ENCODE assay signal across 36 cellular contexts in genomic region chr11:3184732-3185347, GRCh38. TPM values are rescaled to one million over a fixed set of nuclear protein-coding genes. Genes with fewer than 3 reads are reported as not detected.
"Had no signal": no experiment of that assay in that cellular context is flagged by ENCODE, and none has a peak within 500 bp of the region (broad histone marks: within the 10 kb centered on the region; RNA-seq: fewer than 3 reads in every experiment).

No MANE protein-coding gene starts in this region.

- H3K4me1 ChIP-seq: heart right ventricle, left lung, lower lobe of right lung, psoas muscle, sigmoid colon, testis, tibial artery, uterus had no signal

- H3K36me3 ChIP-seq: heart right ventricle, left lung, lower lobe of right lung, ovary, sigmoid colon, tibial artery, uterus had no signal

- ATAC-seq: effector memory CD8-positive, alpha-beta T cell; esophagus mucosa; heart right ventricle; left cardiac atrium; left lung; lower lobe of right lung; mucosa of descending colon; natural killer cell treated with Interleukin-12 subunit alpha and Interleukin-12 subunit beta and Interleukin-15 and Interleukin-18, amount 100 ng/mL, for 72 hours; psoas muscle; right cardiac atrium; stimulated activated memory B cell treated with anti-CD40 and anti-IgM and Interleukin-4, amounts not matched to agents 10 μg/mL and 1 μg/mL and 100 μg/mL, for 72 hours; stimulated activated naive CD8-positive, alpha-beta T cell treated with anti-CD3 and anti-CD28 coated beads, Interleukin-15, Interleukin-2, amounts not matched to agents 100 U/mL and 50 U/mL, for 24 hours had no signal

- H3K9me3 Mint-ChIP-seq: effector memory CD8-positive, alpha-beta T cell; natural killer cell treated with Interleukin-12 subunit alpha and Interleukin-12 subunit beta and Interleukin-15 and Interleukin-18, amount 100 ng/mL, for 72 hours; neural crest cell; stimulated activated memory B cell treated with anti-CD40 and anti-IgM and Interleukin-4, amounts not matched to agents 10 μg/mL and 1 μg/mL and 100 μg/mL, for 72 hours had no signal

- DNase-seq: cerebellar nuclear complex; cortex of kidney; effector memory CD8-positive, alpha-beta T cell; foreskin melanocyte; glutamatergic neuron; heart right ventricle; hippocampal formation; left cardiac atrium; lower lobe of right lung; mucosa of descending colon; naive B cell; nucleus accumbens; psoas muscle; right cardiac atrium; sigmoid colon; stimulated activated CD4-positive, alpha-beta T cell treated with anti-CD3 and anti-CD28 coated beads, Interleukin-4, amount 100 ng/mL, for 4 hours; stimulated activated naive CD8-positive, alpha-beta T cell treated with anti-CD3 and anti-CD28 coated beads, Interleukin-15, Interleukin-2, amounts not matched to agents 100 U/mL and 50 U/mL, for 24 hours; substantia nigra; testis; uterus had no signal

- H3K27ac ChIP-seq: heart right ventricle, lower lobe of right lung, ovary, psoas muscle, sigmoid colon, testis, tibial artery, uterus had no signal

- H3K4me3 ChIP-seq: heart right ventricle, left lung, lower lobe of right lung, mucosa of descending colon, ovary, psoas muscle, sigmoid colon, testis, tibial artery, uterus had no signal

- H3K4me3 Mint-ChIP-seq: effector memory CD8-positive, alpha-beta T cell; memory B cell; mesothelial cell of epicardium; naive B cell; natural killer cell treated with Interleukin-12 subunit alpha and Interleukin-12 subunit beta and Interleukin-15 and Interleukin-18, amount 100 ng/mL, for 72 hours; neural crest cell; stimulated activated memory B cell treated with anti-CD40 and anti-IgM and Interleukin-4, amounts not matched to agents 10 μg/mL and 1 μg/mL and 100 μg/mL, for 72 hours; type B pancreatic cell had no signal

- H3K9me3 ChIP-seq: heart right ventricle, left lung, lower lobe of right lung, mucosa of descending colon, ovary, psoas muscle, sigmoid colon, testis, tibial artery, uterus had no signal

- FAIRE-seq: endometrium, islet of Langerhans had no signal

- H3K27ac Mint-ChIP-seq: effector memory CD8-positive, alpha-beta T cell; memory B cell; mesothelial cell of epicardium; naive B cell; natural killer cell treated with Interleukin-12 subunit alpha and Interleukin-12 subunit beta and Interleukin-15 and Interleukin-18, amount 100 ng/mL, for 72 hours; stimulated activated memory B cell treated with anti-CD40 and anti-IgM and Interleukin-4, amounts not matched to agents 10 μg/mL and 1 μg/mL and 100 μg/mL, for 72 hours; type B pancreatic cell had no signal

- H3K4me1 Mint-ChIP-seq: memory B cell; mesothelial cell of epicardium; stimulated activated memory B cell treated with anti-CD40 and anti-IgM and Interleukin-4, amounts not matched to agents 10 μg/mL and 1 μg/mL and 100 μg/mL, for 72 hours had no signal

- H3K36me3 Mint-ChIP-seq: memory B cell; mesothelial cell of epicardium; naive B cell; natural killer cell treated with Interleukin-12 subunit alpha and Interleukin-12 subunit beta and Interleukin-15 and Interleukin-18, amount 100 ng/mL, for 72 hours; stimulated activated memory B cell treated with anti-CD40 and anti-IgM and Interleukin-4, amounts not matched to agents 10 μg/mL and 1 μg/mL and 100 μg/mL, for 72 hours; type B pancreatic cell had no signal

- H3K27me3 ChIP-seq: left lung, ovary, sigmoid colon, testis, uterus had no signal

RNA-seq across cellular contexts. Expression of gene MRGPRG, which starts 33.8 kb away (rescaled TPM):
- total RNA-seq: dermis microvascular lymphatic vessel endothelial cell; esophagus mucosa; heart right ventricle; kidney epithelial cell; left cardiac atrium; left lung; lower lobe of right lung; mesothelial cell of epicardium; mucosa of descending colon; natural killer cell treated with Interleukin-12 subunit alpha and Interleukin-12 subunit beta and Interleukin-15 and Interleukin-18, amount 100 ng/mL, for 72 hours; neural crest cell; ovary; psoas muscle; renal cortical epithelial cell; right cardiac atrium; sigmoid colon; skeletal muscle tissue; uterus had no signal
- polyA plus RNA-seq: heart right ventricle, ovary, psoas muscle, right cardiac atrium, sigmoid colon had no signal

RNA-seq across cellular contexts. Expression of gene MRGPRE, which starts 47.4 kb away (rescaled TPM):
- total RNA-seq: dermis microvascular lymphatic vessel endothelial cell; esophagus mucosa; lower lobe of right lung; mesothelial cell of epicardium; natural killer cell treated with Interleukin-12 subunit alpha and Interleukin-12 subunit beta and Interleukin-15 and Interleukin-18, amount 100 ng/mL, for 72 hours; neural crest cell; ovary; psoas muscle; renal cortical epithelial cell; skeletal muscle tissue had no signal
- polyA plus RNA-seq: heart right ventricle, ovary, psoas muscle had no signal
